Comparison of ENCODE assay signal across 8 cellular contexts in genomic region chr22:36239401-36240171, GRCh38. TPM values are rescaled to one million over a fixed set of nuclear protein-coding genes. Genes with fewer than 3 reads are reported as not detected.
DNase-seq lines count a peak whose midpoint lies in the region; ATAC-seq, FAIRE-seq and TF ChIP-seq lines count a peak whose summit lies in the region.

Gene APOL2, minus strand, starts transcription at chr22:36239527. Its CDS starts 6,365 bp downstream, at chr22:36233162.

- no peaks in the 10 kb centered on the region for H3K27me3 ChIP-seq in fibroblast of lung (ENCODE audit: control insufficient read depth, insufficient read depth, low read length)
- H3K27me3 ChIP-seq in naive thymus-derived CD4-positive, alpha-beta T cell (ENCODE audit: control insufficient read depth in 2 of 2, insufficient read depth in 2 of 2, low read length in 2 of 2), result no peaks in the 10 kb centered on the region

- peak within 1 kb of the TSS; percentile 81 to 94 (median 88) for H3K4me3 ChIP-seq in fibroblast of lung (replicated peaks in 1 of 4; ENCODE audit: control extremely low read depth in 1 of 4, insufficient read depth in 1 of 4, low read depth in 3 of 4, low read length in 4 of 4)
- H3K4me3 ChIP-seq in naive thymus-derived CD4-positive, alpha-beta T cell (ENCODE audit: low read length), result peak within 1 kb of the TSS; percentile 94

- H3K36me3 ChIP-seq in fibroblast of lung (ENCODE audit: control insufficient read depth, insufficient read depth, low read length), result peaks cover 1% of the 10 kb centered on the region
- H3K36me3 ChIP-seq in naive thymus-derived CD4-positive, alpha-beta T cell (ENCODE audit: control insufficient read depth in 2 of 3, insufficient read depth in 3 of 3, low read length in 3 of 3), result peaks cover 0 to 23% (median 0%) of the 10 kb centered on the region in 3 experiments

- peaks cover 0 to 10% (median 0%) of the 10 kb centered on the region in 5 donors for H3K27me3 Mint-ChIP-seq in naive thymus-derived CD4-positive, alpha-beta T cell
- no peaks in the 10 kb centered on the region for H3K27me3 Mint-ChIP-seq in stimulated activated naive B cell treated with anti-CD40 and anti-IgM and Interleukin-4, amounts not matched to agents 10 μg/mL and 1 μg/mL and 100 μg/mL, for 72 hours

- peak; percentile 69 to 80 for TF ChIP-seq CTCF in fibroblast of lung (conservative IDR thresholded peaks at IDR 0.05 in 1 of 2, IDR thresholded peaks at IDR 0.05 in 1 of 2; ENCODE audit: low read depth in 1 of 2, low read length in 2 of 2)

- peak within 1 kb of the TSS; percentile 58 for H3K9ac ChIP-seq in fibroblast of lung (ENCODE audit: insufficient read depth, low read length)

- H3K79me2 ChIP-seq in fibroblast of lung (ENCODE audit: control insufficient read depth, insufficient read depth, low read length), result peaks cover 35% of the 10 kb centered on the region

- H3K4me1 ChIP-seq in fibroblast of lung (ENCODE audit: control insufficient read depth, extremely low read depth, insufficient read depth, low read length), result peaks cover 10% of the 10 kb centered on the region
- H3K4me1 ChIP-seq in naive thymus-derived CD4-positive, alpha-beta T cell (ENCODE audit: control insufficient read depth in 2 of 2, insufficient read depth in 2 of 2, low read length in 2 of 2), result peaks cover 23 to 33% of the 10 kb centered on the region in 2 donors

- peak; percentile 90 for ATAC-seq in GM21619 (IDR thresholded peaks at IDR 0.05; ENCODE audit: unreplicated experiment)
- ATAC-seq in naive thymus-derived CD4-positive, alpha-beta T cell, result peak; percentile 99
- ATAC-seq in stimulated activated naive B cell treated with anti-CD40 and anti-IgM and Interleukin-4, amounts not matched to agents 10 μg/mL and 1 μg/mL and 100 μg/mL, for 72 hours (replicated peaks), result peak; percentile 99

- peak within 1 kb of the TSS; percentile 92 for H3K4me2 ChIP-seq in fibroblast of lung (ENCODE audit: extremely low read depth, insufficient read depth, low read length)

- CTCF ChIA-PET in naive thymus-derived CD4-positive, alpha-beta T cell (lab: Charles Lee), result interaction anchor here (0.6 to 1.8 kb wide), 17 partner anchors 14 to 174 kb away, joined by 3 to 11 read pairs (median 4); partner anchors contain the start of genes APOL1 and APOL3

- DNase-seq in DMS79 (lab: John Stamatoyannopoulos, UW) (peak; percentile 76), KBM-7 (peak; percentile 89), RCC 7860 (ENCODE audit: low spot score) (peak; percentile 94), fibroblast of lung (ENCODE audit: low read depth in 2 of 2) (peak; percentile 92 to 95)
- DNase-seq in activated T-helper 1 cell treated with anti-CD3 and anti-CD28 coated beads, Interleukin-2, amount 50 U/mL, for 16 hours (ENCODE audit: low read depth in 1 of 2, low spot score in 1 of 2), result peak; percentile 54 to 76
- peak; percentile 52 to 88 (median 79) for DNase-seq in naive thymus-derived CD4-positive, alpha-beta T cell
- peak; percentile 82 for DNase-seq in stimulated activated naive B cell treated with anti-CD40 and anti-IgM and Interleukin-4, amounts not matched to agents 10 μg/mL and 1 μg/mL and 100 μg/mL, for 72 hours

- intact Hi-C loops in naive thymus-derived CD4-positive, alpha-beta T cell (cut with micrococcal nuclease), result loop anchor here (1.0 to 5.0 kb wide), 10 partner anchors 14 to 290 kb away; partner anchors contain the start of genes APOL1 (in 2 of the 2), APOL3 (in 1 of the 2), EIF3D (in 1 of the 2) and TXN2 (in 1 of the 2)

- H3K27ac ChIP-seq in fibroblast of lung (ENCODE audit: insufficient read depth, low read length), result peak within 1 kb of the TSS; percentile 84
- H3K27ac ChIP-seq in naive thymus-derived CD4-positive, alpha-beta T cell (ENCODE audit: low read depth, low read length), result peak within 1 kb of the TSS; percentile 76

- peak within 1 kb of the TSS; percentile 93 to 99 (median 99) for H3K4me3 Mint-ChIP-seq in naive thymus-derived CD4-positive, alpha-beta T cell
- peak within 1 kb of the TSS; percentile 97 to 99 for H3K4me3 Mint-ChIP-seq in stimulated activated naive B cell treated with anti-CD40 and anti-IgM and Interleukin-4, amounts not matched to agents 10 μg/mL and 1 μg/mL and 100 μg/mL, for 72 hours

- in situ Hi-C loops in KBM-7 (cut with MboI; ENCODE audit: low pct_unique_long_range_greater_than_20kb, low sequenced_read_pairs), result no loop called here

- peak within 1 kb of the TSS; percentile 94 to 99 (median 98) for H3K27ac Mint-ChIP-seq in naive thymus-derived CD4-positive, alpha-beta T cell
- peak within 1 kb of the TSS; percentile 98 for H3K27ac Mint-ChIP-seq in stimulated activated naive B cell treated with anti-CD40 and anti-IgM and Interleukin-4, amounts not matched to agents 10 μg/mL and 1 μg/mL and 100 μg/mL, for 72 hours

- no peaks in the 10 kb centered on the region for H3K9me3 ChIP-seq in fibroblast of lung (ENCODE audit: control insufficient read depth, insufficient read depth, low read depth, low read length)
- H3K9me3 ChIP-seq in naive thymus-derived CD4-positive, alpha-beta T cell (ENCODE audit: control insufficient read depth in 2 of 3, low read length in 3 of 3), result no peaks in the 10 kb centered on the region

- FAIRE-seq in RCC 7860 (lab: Jason Lieb, UNC), result peak; percentile 89

- H4K20me1 ChIP-seq in fibroblast of lung (ENCODE audit: control insufficient read depth, extremely low read depth, insufficient read depth, low read length), result no peaks in the 10 kb centered on the region

- peaks cover 0 to 16% (median 6%) of the 10 kb centered on the region in 11 donors for H3K9me3 Mint-ChIP-seq in naive thymus-derived CD4-positive, alpha-beta T cell
- peaks cover 2 to 10% of the 10 kb centered on the region in 2 donors for H3K9me3 Mint-ChIP-seq in stimulated activated naive B cell treated with anti-CD40 and anti-IgM and Interleukin-4, amounts not matched to agents 10 μg/mL and 1 μg/mL and 100 μg/mL, for 72 hours

- H3K4me1 Mint-ChIP-seq in naive thymus-derived CD4-positive, alpha-beta T cell, result peaks cover 44 to 55% (median 53%) of the 10 kb centered on the region in 7 donors
- peaks cover 31 to 53% of the 10 kb centered on the region in 2 donors for H3K4me1 Mint-ChIP-seq in stimulated activated naive B cell treated with anti-CD40 and anti-IgM and Interleukin-4, amounts not matched to agents 10 μg/mL and 1 μg/mL and 100 μg/mL, for 72 hours

- H3K36me3 Mint-ChIP-seq in naive thymus-derived CD4-positive, alpha-beta T cell, result peaks cover 15 to 60% (median 29%) of the 10 kb centered on the region in 5 donors
- H3K36me3 Mint-ChIP-seq in stimulated activated naive B cell treated with anti-CD40 and anti-IgM and Interleukin-4, amounts not matched to agents 10 μg/mL and 1 μg/mL and 100 μg/mL, for 72 hours, result peaks cover 27 to 37% of the 10 kb centered on the region in 2 donors

- peak within 1 kb of the TSS; percentile 76 for H2AFZ ChIP-seq in fibroblast of lung (ENCODE audit: low read length)

- POLR2A ChIA-PET in naive thymus-derived CD4-positive, alpha-beta T cell (lab: Charles Lee), result interaction anchor here (0.6 to 4.0 kb wide), 13 partner anchors 9 to 910 kb away, joined by 3 to 24 read pairs (median 3); partner anchors contain the start of genes APOL1, APOL3 and APOL6

RNA-seq across cellular contexts. Expression of gene APOL2, which starts in this region (rescaled TPM):
- 36.2 and 49.5 TPM in 2 replicates for total RNA-seq in fibroblast of lung
- 29.2 and 38.0 TPM in 2 replicates for polyA plus RNA-seq in fibroblast of lung
- polyA plus RNA-seq in fibroblast of lung (2012), result 46.6 and 55.0 TPM in 2 replicates
- 79.7 and 104 TPM in 2 replicates for polyA minus RNA-seq in fibroblast of lung (ENCODE audit: low replicate concordance)
- total RNA-seq in naive thymus-derived CD4-positive, alpha-beta T cell, result 100 to 1,000 TPM in 1 of 5 experiments, 10 to 100 TPM in 4; 30.1 to 133 (median 66.9) TPM
- polyA plus RNA-seq in naive thymus-derived CD4-positive, alpha-beta T cell, result 10 to 100 TPM; 13.4 to 14.9 TPM

Comparison
In these comparisons a context has a peak if more than half of its experiments do, and no peak if none do; other contexts are left out.
1. Peak in every context shown above with its lines: DNase-seq, ATAC-seq, H3K4me3 ChIP-seq and H3K27ac ChIP-seq.